ENCODE assay signal across 7 cellular contexts in the genomic region with DNA sequence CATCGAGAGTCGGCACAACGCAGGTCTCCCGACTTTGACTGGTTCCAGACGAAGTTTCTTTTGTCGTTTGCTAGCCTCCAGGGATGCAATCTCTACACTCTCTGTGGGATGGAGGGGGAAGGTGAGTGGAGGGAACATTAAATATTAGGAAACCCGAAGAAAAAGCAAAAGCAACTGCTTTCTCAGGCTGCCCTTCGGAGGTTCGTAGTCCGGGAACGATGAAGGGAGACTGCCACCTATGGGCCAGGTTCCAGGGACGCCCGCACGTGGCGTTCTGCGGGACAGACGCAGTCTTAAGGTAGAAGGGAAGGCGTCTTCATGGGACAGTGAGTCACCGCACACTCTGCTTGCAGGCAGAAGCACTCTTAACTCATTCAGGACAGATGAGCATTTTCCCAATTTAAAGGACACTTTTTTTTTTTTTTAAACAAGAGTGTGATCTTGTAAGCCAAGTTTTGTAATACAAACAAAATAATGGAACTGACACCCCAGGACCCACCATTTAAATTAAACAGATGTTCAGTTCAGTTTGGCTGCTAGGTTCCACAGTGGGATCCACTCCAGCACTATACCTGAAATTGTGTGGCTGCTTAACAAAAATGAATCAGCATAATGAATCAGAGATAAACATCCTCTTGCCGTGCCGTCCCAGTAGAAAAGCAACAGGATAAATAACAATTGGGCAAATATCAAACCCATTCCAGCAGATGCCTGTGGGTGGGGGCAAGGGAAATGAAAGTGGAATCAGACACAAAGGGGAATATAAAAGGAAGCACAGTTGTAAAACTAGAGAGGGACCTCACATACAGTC.
A peak's percentile ranks its signal among the peaks of the same experiment; 100 is the strongest.
DNase-seq lines count a peak whose midpoint lies in the region; ATAC-seq and TF ChIP-seq lines count a peak whose summit lies in the region.

No MANE protein-coding gene starts in this region.

- H3K36me3 ChIP-seq in neutrophil, result no peaks in the 10 kb centered on the region

- DNase-seq in KG1 (lab: John Stamatoyannopoulos, UW) (peak; percentile 40), SK-MEL-5 (ENCODE audit: low read depth, low spot score) (peak; percentile 84), germinal center (ENCODE audit: low spot score) (peak; percentile 77), stromal cell of bone marrow (ENCODE audit: low read depth) (peak; percentile 55)
- DNase-seq in activated naive CD4-positive, alpha-beta T cell treated with Interleukin-2 at 50 U/mL for 16 hours, result peak; percentile 82

- H3K27me3 ChIP-seq in neutrophil, result peaks cover 23% of the 10 kb centered on the region

- no peak overlapping the region for H3K27ac ChIP-seq in neutrophil

- peaks cover 10% of the 10 kb centered on the region in 2 experiments for H3K4me1 ChIP-seq in neutrophil (ENCODE audit: control insufficient read depth in 1 of 2, insufficient read depth in 1 of 2, low read depth in 1 of 2, low read length in 1 of 2)

- peak; percentile 65 for ATAC-seq in GM18498 (IDR thresholded peaks at IDR 0.05; ENCODE audit: unreplicated experiment)

- H3K9me3 ChIP-seq in neutrophil, result no peaks in the 10 kb centered on the region

- in situ Hi-C loops in SK-MEL-5 (cut with HindIII; ENCODE audit: low pct_unique_long_range_greater_than_20kb, low sequenced_read_pairs), result no loop called here

- peak; percentile 79 for TF ChIP-seq CTCF in neutrophil (IDR thresholded peaks at IDR 0.05)

- peak overlapping the region; percentile 42 to 54 for H3K4me3 ChIP-seq in neutrophil (ENCODE audit: low read depth in 1 of 2, low read length in 1 of 2)
